ENCODE assay signal across 1 cellular context in the genomic region with DNA sequence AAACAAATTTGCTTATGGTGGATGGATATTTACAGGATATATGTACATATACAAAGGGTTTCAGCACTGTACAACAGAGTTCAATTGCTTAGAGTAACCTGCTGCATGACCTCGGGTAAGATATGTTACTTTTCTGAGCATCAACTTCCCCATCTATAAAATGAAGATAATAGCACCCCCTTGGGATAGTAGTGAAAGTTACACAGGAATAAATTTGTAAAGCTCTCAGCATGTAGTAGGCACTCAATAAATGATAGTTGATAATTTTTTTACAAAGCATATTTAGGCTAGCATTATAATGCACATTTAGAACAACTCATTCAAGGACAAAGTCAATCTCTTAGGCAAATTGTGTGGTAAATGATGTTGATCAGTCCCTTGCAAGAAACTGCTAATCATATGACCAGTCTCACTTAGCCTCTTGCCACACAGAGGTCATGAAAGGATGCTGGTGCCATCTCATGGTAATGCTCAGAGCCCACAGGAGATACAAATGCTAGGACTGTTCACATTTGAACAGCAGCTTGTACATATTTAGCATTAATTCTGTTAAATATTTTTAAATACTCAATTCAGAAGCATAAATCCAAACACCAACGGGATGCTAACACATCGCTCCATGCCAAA.
TF ChIP-seq lines count a peak whose summit lies in the region.

No MANE protein-coding gene starts in this region.

TF ChIP-seq in H1, 55 proteins besides CTCF, POLR2A, EP300 and RAD21 (continued from another document):
- TF ChIP-seq SAP30 (IDR thresholded peaks at IDR 0.05; ENCODE audit: insufficient read depth, insufficient replicate concordance, low read length) (no peak), JUN (IDR thresholded peaks at IDR 0.05; ENCODE audit: low read depth, low read length) (no peak), SIRT6 (IDR thresholded peaks at IDR 0.05; ENCODE audit: low read length) (no peak), MAFK (IDR thresholded peaks at IDR 0.05; ENCODE audit: low read depth, low read length) (no peak; the same call in 1 of the 2 replicates), BRCA1 (IDR thresholded peaks at IDR 0.05; ENCODE audit: low read depth, low read length) (no peak)
